In genomic region chr20:47365023-47365764, GRCh38 we compare ENCODE assay signal across 1 cellular context.
A peak's percentile ranks its signal among the peaks of the same experiment; 100 is the strongest.
TF ChIP-seq lines count a peak whose summit lies in the region.

No MANE protein-coding gene starts in this region.

TF ChIP-seq in K562, 482 proteins besides CTCF, POLR2A, EP300 and RAD21 (continued from another document and continues in another):
- TF ChIP-seq UBTF (IDR thresholded peaks at IDR 0.05; ENCODE audit: borderline replicate concordance in 1 of 2, low read depth in 2 of 2, low read length in 2 of 2) (no peak), ILF3 (IDR thresholded peaks at IDR 0.05; ENCODE audit: borderline replicate concordance) (no peak), SMC3 (conservative IDR thresholded peaks at IDR 0.05; ENCODE audit: insufficient read depth, low read depth, low read length) (no peak), ARHGAP35 (IDR thresholded peaks at IDR 0.05; ENCODE audit: partially characterized antibody) (no peak), SMARCA5 (IDR thresholded peaks at IDR 0.05) (peak; percentile 9; the same call in 1 of the 2 replicates), ZNF24 (IDR thresholded peaks at IDR 0.05) (no peak; the same call in 1 of the 2 replicates), POLR2AphosphoS5 (IDR thresholded peaks at IDR 0.05; ENCODE audit: control insufficient read depth, insufficient read depth, low read depth, low read length) (peak; percentile 78), KDM2B (CRISPR knock-in tag; IDR thresholded peaks at IDR 0.05) (no peak), YY1 (IDR thresholded peaks at IDR 0.05; ENCODE audit: borderline replicate concordance in 1 of 3, control insufficient read depth in 1 of 3, extremely low read depth in 1 of 3, insufficient read depth in 3 of 3, insufficient read length in 1 of 3, insufficient replicate concordance in 2 of 3, low read depth in 1 of 3, low read length in 2 of 3) (no peak), ZNF280B (CRISPR knock-in tag; IDR thresholded peaks at IDR 0.05) (no peak), ZNF592 (IDR thresholded peaks at IDR 0.05) (no peak), ARNT (IDR thresholded peaks at IDR 0.05) (peak; percentile 62 to 72; a peak in 2 of 4 replicates), FOXJ2 (tag; IDR thresholded peaks at IDR 0.05) (no peak), KAT8 (IDR thresholded peaks at IDR 0.05; ENCODE audit: low read depth) (no peak), BRD4 (IDR thresholded peaks at IDR 0.05) (no peak), ZNF436 (CRISPR knock-in tag; IDR thresholded peaks at IDR 0.05) (no peak), CBX8 (IDR thresholded peaks at IDR 0.05; ENCODE audit: borderline replicate concordance, extremely low read depth, low read depth, low read length, poor library complexity, severe bottlenecking) (no peak), CHCHD3 (CRISPR knock-in tag; IDR thresholded peaks at IDR 0.05) (no peak), ZBTB43 (CRISPR knock-in tag; IDR thresholded peaks at IDR 0.05) (no peak), CSDE1 (IDR thresholded peaks at IDR 0.05) (no peak), ID3 (CRISPR knock-in tag; IDR thresholded peaks at IDR 0.05) (no peak), ID3 (tag; IDR thresholded peaks at IDR 0.05) (peak; percentile 77), AFF1 (IDR thresholded peaks at IDR 0.05; ENCODE audit: low read depth in 1 of 2, partially characterized antibody in 2 of 2) (peak; percentile 56 to 63), NKRF (IDR thresholded peaks at IDR 0.05; ENCODE audit: borderline replicate concordance) (peak; percentile 25; the same call in 1 of the 2 replicates), POLR3G (IDR thresholded peaks at IDR 0.05; ENCODE audit: extremely low read depth, insufficient read length, insufficient replicate concordance) (no peak), TCF15 (CRISPR knock-in tag; IDR thresholded peaks at IDR 0.05) (no peak), PBX2 (CRISPR knock-in tag; IDR thresholded peaks at IDR 0.05; ENCODE audit: low read depth) (no peak), PBX2 (tag; conservative IDR thresholded peaks at IDR 0.05; ENCODE audit: low read depth) (no peak), C11orf30 (IDR thresholded peaks at IDR 0.05; ENCODE audit: low read depth) (no peak), PHF21A (IDR thresholded peaks at IDR 0.05; ENCODE audit: borderline replicate concordance, low read depth) (no peak), ZNF224 (CRISPR knock-in tag; IDR thresholded peaks at IDR 0.05) (no peak), BRD9 (IDR thresholded peaks at IDR 0.05; ENCODE audit: low read depth, partially characterized antibody) (peak; percentile 83), CXXC5 (CRISPR knock-in tag; IDR thresholded peaks at IDR 0.05) (peak; percentile 37), YBX1 (IDR thresholded peaks at IDR 0.05) (no peak), CCAR2 (IDR thresholded peaks at IDR 0.05; ENCODE audit: low read depth, low read length) (no peak), POLR2B (IDR thresholded peaks at IDR 0.05; ENCODE audit: low read depth, partially characterized antibody) (peak; percentile 64), ZNF23 (CRISPR knock-in tag; IDR thresholded peaks at IDR 0.05) (no peak), ZKSCAN8 (CRISPR knock-in tag; IDR thresholded peaks at IDR 0.05) (no peak), U2AF1 (optimal IDR thresholded peaks at IDR 0.05; ENCODE audit: low read depth, low read length) (no peak), MLLT1 (IDR thresholded peaks at IDR 0.05) (peak in 1 of 2 experiments; percentile 57; a peak in 1 of 4 replicates), NR4A1 (CRISPR knock-in tag; IDR thresholded peaks at IDR 0.05) (no peak), NR4A1 (tag; IDR thresholded peaks at IDR 0.05) (no peak)
